In genomic region chr6:80185492-80185891, GRCh38 we compare ENCODE assay signal across 24 cellular contexts.
"Had no signal": no experiment of that assay in that cellular context is flagged by ENCODE, and none has a peak within 500 bp of the region (broad histone marks: within the 10 kb centered on the region; RNA-seq: fewer than 3 reads in every experiment).

No MANE protein-coding gene starts in this region.

- H3K27me3 Mint-ChIP-seq: memory B cell; naive thymus-derived CD8-positive, alpha-beta T cell; progenitor cell of endocrine pancreas; stimulated activated naive B cell treated with anti-CD40 and anti-IgM and Interleukin-4, amounts not matched to agents 10 μg/mL and 1 μg/mL and 100 μg/mL, for 72 hours had no signal

- H3K27ac ChIP-seq: left ventricle myocardium inferior, ovary, right atrium auricular region, right lobe of liver, skin epidermis, stomach, testis, thyroid gland, transverse colon, upper lobe of left lung, vagina had no signal

- H3K4me3 Mint-ChIP-seq: memory B cell; naive thymus-derived CD8-positive, alpha-beta T cell; nephron; stimulated activated naive B cell treated with anti-CD40 and anti-IgM and Interleukin-4, amounts not matched to agents 10 μg/mL and 1 μg/mL and 100 μg/mL, for 72 hours had no signal

- H3K4me3 ChIP-seq: left ventricle myocardium inferior, lung, ovary, right atrium auricular region, right lobe of liver, skin epidermis, stomach, testis, thyroid gland, transverse colon, upper lobe of left lung, vagina had no signal

- H3K4me1 Mint-ChIP-seq: memory B cell; naive thymus-derived CD8-positive, alpha-beta T cell; stimulated activated naive B cell treated with anti-CD40 and anti-IgM and Interleukin-4, amounts not matched to agents 10 μg/mL and 1 μg/mL and 100 μg/mL, for 72 hours had no signal

- H3K4me1 ChIP-seq: left ventricle myocardium inferior, right atrium auricular region, right lobe of liver, stomach, testis, transverse colon, upper lobe of left lung, vagina had no signal

- H3K9me3 ChIP-seq: ovary, right atrium auricular region, right lobe of liver, stomach, testis, thyroid gland, transverse colon, upper lobe of left lung, vagina had no signal

- DNase-seq: hypothalamus; islet precursor cell; left ventricle myocardium inferior; naive thymus-derived CD8-positive, alpha-beta T cell; ovary; right lobe of liver; stimulated activated CD4-positive, alpha-beta T cell treated with anti-CD3 and anti-CD28 coated beads, Interleukin-12 subunit alpha, Interleukin-12 subunit beta, amount 100 ng/mL, for 4 hours; stimulated activated CD4-positive, alpha-beta T cell treated with anti-CD3 and anti-CD28 coated beads, Interleukin-15, amount 100 ng/mL, for 24 hours; stimulated activated CD4-positive, alpha-beta T cell treated with anti-CD3 and anti-CD28 coated beads, Interleukin-2, amount 100 ng/mL, for 24 hours; stimulated activated CD4-positive, alpha-beta T cell treated with anti-CD3 and anti-CD28 coated beads, Interleukin-4, amount 100 ng/mL, for 1 hour; stimulated activated naive B cell treated with anti-CD40 and anti-IgM and Interleukin-4, amounts not matched to agents 10 μg/mL and 1 μg/mL and 100 μg/mL, for 72 hours; stimulated activated naive CD8-positive, alpha-beta T cell treated with anti-CD3 and anti-CD28 coated beads, Interleukin-15, Interleukin-2, amounts not matched to agents 100 U/mL and 50 U/mL, for 24 hours; stomach; testis; thyroid gland; transverse colon; upper lobe of left lung had no signal

- H3K27me3 ChIP-seq: ovary, right atrium auricular region, right lobe of liver, stomach, testis, thyroid gland, transverse colon, upper lobe of left lung, vagina had no signal

- H3K27ac Mint-ChIP-seq: memory B cell; naive thymus-derived CD8-positive, alpha-beta T cell; nephron; progenitor cell of endocrine pancreas; stimulated activated naive B cell treated with anti-CD40 and anti-IgM and Interleukin-4, amounts not matched to agents 10 μg/mL and 1 μg/mL and 100 μg/mL, for 72 hours had no signal

- ATAC-seq: naive thymus-derived CD8-positive, alpha-beta T cell; right lobe of liver; stimulated activated naive B cell treated with anti-CD40 and anti-IgM and Interleukin-4, amounts not matched to agents 10 μg/mL and 1 μg/mL and 100 μg/mL, for 72 hours; stimulated activated naive CD8-positive, alpha-beta T cell treated with anti-CD3 and anti-CD28 coated beads, Interleukin-15, Interleukin-2, amounts not matched to agents 100 U/mL and 50 U/mL, for 24 hours had no signal

- H3K36me3 ChIP-seq: left ventricle myocardium inferior, ovary, right atrium auricular region, right lobe of liver, stomach, thyroid gland, transverse colon, upper lobe of left lung, vagina had no signal
